Comparison of ENCODE assay signal across 1 cellular context in the genomic region with DNA sequence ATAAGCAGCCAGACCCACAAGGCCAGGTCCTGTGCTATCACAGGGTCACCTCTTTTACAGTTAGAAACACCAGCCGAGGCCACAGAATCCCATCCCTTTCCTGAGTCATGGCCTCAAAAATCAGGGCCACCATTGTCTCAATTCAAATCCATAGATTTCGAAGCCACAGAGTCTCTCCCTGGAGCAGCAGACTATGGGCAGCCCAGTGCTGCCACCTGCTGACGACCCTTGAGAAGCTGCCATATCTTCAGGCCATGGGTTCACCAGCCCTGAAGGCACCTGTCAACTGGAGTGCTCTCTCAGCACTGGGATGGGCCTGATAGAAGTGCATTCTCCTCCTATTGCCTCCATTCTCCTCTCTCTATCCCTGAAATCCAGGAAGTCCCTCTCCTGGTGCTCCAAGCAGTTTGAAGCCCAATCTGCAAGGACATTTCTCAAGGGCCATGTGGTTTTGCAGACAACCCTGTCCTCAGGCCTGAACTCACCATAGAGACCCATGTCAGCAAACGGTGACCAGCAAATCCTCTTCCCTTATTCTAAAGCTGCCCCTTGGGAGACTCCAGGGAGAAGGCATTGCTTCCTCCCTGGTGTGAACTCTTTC.
TF ChIP-seq lines count a peak whose summit lies in the region.

No MANE protein-coding gene starts in this region.

TF ChIP-seq in neural cell, 6 proteins besides CTCF, POLR2A, EP300 and RAD21 (continued from another document):
- TF ChIP-seq, protein P1, sequence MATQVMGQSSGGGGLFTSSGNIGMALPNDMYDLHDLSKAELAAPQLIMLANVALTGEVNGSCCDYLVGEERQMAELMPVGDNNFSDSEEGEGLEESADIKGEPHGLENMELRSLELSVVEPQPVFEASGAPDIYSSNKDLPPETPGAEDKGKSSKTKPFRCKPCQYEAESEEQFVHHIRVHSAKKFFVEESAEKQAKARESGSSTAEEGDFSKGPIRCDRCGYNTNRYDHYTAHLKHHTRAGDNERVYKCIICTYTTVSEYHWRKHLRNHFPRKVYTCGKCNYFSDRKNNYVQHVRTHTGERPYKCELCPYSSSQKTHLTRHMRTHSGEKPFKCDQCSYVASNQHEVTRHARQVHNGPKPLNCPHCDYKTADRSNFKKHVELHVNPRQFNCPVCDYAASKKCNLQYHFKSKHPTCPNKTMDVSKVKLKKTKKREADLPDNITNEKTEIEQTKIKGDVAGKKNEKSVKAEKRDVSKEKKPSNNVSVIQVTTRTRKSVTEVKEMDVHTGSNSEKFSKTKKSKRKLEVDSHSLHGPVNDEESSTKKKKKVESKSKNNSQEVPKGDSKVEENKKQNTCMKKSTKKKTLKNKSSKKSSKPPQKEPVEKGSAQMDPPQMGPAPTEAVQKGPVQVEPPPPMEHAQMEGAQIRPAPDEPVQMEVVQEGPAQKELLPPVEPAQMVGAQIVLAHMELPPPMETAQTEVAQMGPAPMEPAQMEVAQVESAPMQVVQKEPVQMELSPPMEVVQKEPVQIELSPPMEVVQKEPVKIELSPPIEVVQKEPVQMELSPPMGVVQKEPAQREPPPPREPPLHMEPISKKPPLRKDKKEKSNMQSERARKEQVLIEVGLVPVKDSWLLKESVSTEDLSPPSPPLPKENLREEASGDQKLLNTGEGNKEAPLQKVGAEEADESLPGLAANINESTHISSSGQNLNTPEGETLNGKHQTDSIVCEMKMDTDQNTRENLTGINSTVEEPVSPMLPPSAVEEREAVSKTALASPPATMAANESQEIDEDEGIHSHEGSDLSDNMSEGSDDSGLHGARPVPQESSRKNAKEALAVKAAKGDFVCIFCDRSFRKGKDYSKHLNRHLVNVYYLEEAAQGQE (IDR thresholded peaks at IDR 0.05; ENCODE audit: borderline replicate concordance) = no peak
